ENCODE assay signal across 27 cellular contexts in genomic region chr1:183732251-183732650, GRCh38.
"Had no signal": no experiment of that assay in that cellular context is flagged by ENCODE, and none has a peak within 500 bp of the region (broad histone marks: within the 10 kb centered on the region; RNA-seq: fewer than 3 reads in every experiment).

No MANE protein-coding gene starts in this region.

- H3K4me1 Mint-ChIP-seq: memory B cell; naive B cell; stimulated activated naive CD8-positive, alpha-beta T cell treated with anti-CD3 and anti-CD28 coated beads, Interleukin-15, amount 100 ng/mL, for 72 hours had no signal

- H3K36me3 ChIP-seq: gastrocnemius medialis, neural progenitor cell, right atrium auricular region, thyroid gland, vagina had no signal

- ATAC-seq: gastrocnemius medialis; mucosa of descending colon; natural killer cell treated with Interleukin-12 subunit alpha and Interleukin-12 subunit beta and Interleukin-15 and Interleukin-18, amount 100 ng/mL, for 72 hours; sciatic nerve; stimulated activated naive CD8-positive, alpha-beta T cell treated with anti-CD3 and anti-CD28 coated beads, Interleukin-15, amount 100 ng/mL, for 72 hours had no signal

- H3K27me3 Mint-ChIP-seq: progenitor cell of endocrine pancreas had no signal

- H3K27me3 ChIP-seq: dorsolateral prefrontal cortex, gastrocnemius medialis, neural progenitor cell, right atrium auricular region, thyroid gland, vagina had no signal

- H3K9me3 ChIP-seq: gastrocnemius medialis, mucosa of descending colon, right atrium auricular region, thyroid gland, vagina had no signal

- H3K4me3 ChIP-seq: coronary artery, dorsolateral prefrontal cortex, gastrocnemius medialis, lung, mucosa of descending colon, neural progenitor cell, right atrium auricular region, smooth muscle cell, thyroid gland, vagina had no signal

- H3K4me1 ChIP-seq: gastrocnemius medialis, parathyroid adenoma had no signal

- H3K9ac ChIP-seq: neural progenitor cell, parathyroid adenoma had no signal

- H3K4me3 Mint-ChIP-seq: memory B cell; mesothelial cell of epicardium; naive B cell; natural killer cell treated with Interleukin-12 subunit alpha and Interleukin-12 subunit beta and Interleukin-15 and Interleukin-18, amount 100 ng/mL, for 72 hours; neural progenitor cell; stimulated activated naive CD8-positive, alpha-beta T cell treated with anti-CD3 and anti-CD28 coated beads, Interleukin-15, amount 100 ng/mL, for 72 hours had no signal

- H3K27ac Mint-ChIP-seq: memory B cell; naive B cell; natural killer cell treated with Interleukin-12 subunit alpha and Interleukin-12 subunit beta and Interleukin-15 and Interleukin-18, amount 100 ng/mL, for 72 hours; neural progenitor cell; stimulated activated naive CD8-positive, alpha-beta T cell treated with anti-CD3 and anti-CD28 coated beads, Interleukin-15, amount 100 ng/mL, for 72 hours had no signal

- H3K27ac ChIP-seq: coronary artery, dorsolateral prefrontal cortex, gastrocnemius medialis, neural progenitor cell, parathyroid adenoma, right atrium auricular region, thyroid gland, vagina had no signal

- H3K36me3 Mint-ChIP-seq: memory B cell; mesothelial cell of epicardium; natural killer cell treated with Interleukin-12 subunit alpha and Interleukin-12 subunit beta and Interleukin-15 and Interleukin-18, amount 100 ng/mL, for 72 hours; neural progenitor cell had no signal

- DNase-seq: dorsolateral prefrontal cortex; effector CD4-positive, alpha-beta T cell; foreskin fibroblast; gastrocnemius medialis; head of caudate nucleus; mucosa of descending colon; naive B cell; stimulated activated CD4-positive, alpha-beta T cell treated with anti-CD3 and anti-CD28 coated beads, Interleukin-12 subunit alpha, Interleukin-12 subunit beta, amount 100 ng/mL, for 4 hours; stimulated activated CD4-positive, alpha-beta T cell treated with anti-CD3 and anti-CD28 coated beads, Interleukin-1b, Interleukin-23, amount 100 ng/mL, for 48 hours; stimulated activated CD4-positive, alpha-beta T cell treated with anti-CD3 and anti-CD28 coated beads, Interleukin-4, amount 100 ng/mL, for 1 hour; stimulated activated CD8-positive, alpha-beta memory T cell treated with anti-CD3 and anti-CD28 coated beads, Interleukin-4, amount 100 ng/mL, for 48 hours; stimulated activated naive CD4-positive, alpha-beta T cell; stimulated activated naive CD8-positive, alpha-beta T cell treated with anti-CD3 and anti-CD28 coated beads, Interleukin-15, amount 100 ng/mL, for 72 hours; thyroid gland; trophoblast cell had no signal

- H3K9me3 Mint-ChIP-seq: mesothelial cell of epicardium; natural killer cell treated with Interleukin-12 subunit alpha and Interleukin-12 subunit beta and Interleukin-15 and Interleukin-18, amount 100 ng/mL, for 72 hours; neural progenitor cell; stimulated activated naive CD8-positive, alpha-beta T cell treated with anti-CD3 and anti-CD28 coated beads, Interleukin-15, amount 100 ng/mL, for 72 hours had no signal
